ENCODE assay signal across 1 cellular context in the genomic region with DNA sequence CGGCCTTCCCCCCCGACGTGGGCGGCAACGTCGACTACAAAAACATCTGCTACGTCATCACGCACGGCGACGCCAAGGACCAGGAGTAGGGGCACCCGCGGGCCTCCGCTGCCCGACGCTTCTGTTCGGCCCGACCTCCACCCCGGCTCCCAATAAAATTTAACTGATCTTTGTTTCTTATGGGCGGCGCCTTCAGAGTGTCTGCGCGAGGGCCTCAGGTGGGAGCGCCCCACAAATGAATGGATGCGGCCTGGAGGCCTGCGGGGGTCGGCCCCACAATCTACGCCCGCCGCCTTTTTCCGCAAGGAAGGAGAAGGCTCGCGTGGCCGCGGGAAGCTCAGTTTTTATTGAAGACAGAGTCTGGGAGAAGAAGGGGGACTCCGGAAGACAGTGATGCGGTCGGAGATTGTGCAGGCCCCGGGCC.
TF ChIP-seq lines count a peak whose summit lies in the region.

No MANE protein-coding gene starts in this region.

TF ChIP-seq in HEK293, 187 proteins besides CTCF, POLR2A, EP300 and RAD21 (continued from another document and continues in another):
- no peak for TF ChIP-seq ZNF513 (tag by site-specific recombination; IDR thresholded peaks at IDR 0.05)
- TF ChIP-seq ZNF623 (tag by site-specific recombination; IDR thresholded peaks at IDR 0.05) = peak; percentile 2; the same call in 1 of the 2 replicates
- no peak for TF ChIP-seq ZNF133 (tag by site-specific recombination; IDR thresholded peaks at IDR 0.05)
- TF ChIP-seq ZIC2 (tag by site-specific recombination; IDR thresholded peaks at IDR 0.05) = no peak
- peak; percentile 50; the same call in 1 of the 2 replicates for TF ChIP-seq ZNF391 (tag by site-specific recombination; IDR thresholded peaks at IDR 0.05; ENCODE audit: borderline replicate concordance, low read depth)
- no peak for TF ChIP-seq GLI2 (tag by site-specific recombination; IDR thresholded peaks at IDR 0.05; ENCODE audit: borderline replicate concordance, low read depth)
- no peak for TF ChIP-seq ZNF223 (tag by site-specific recombination; IDR thresholded peaks at IDR 0.05)
- TF ChIP-seq ZNF747 (tag by site-specific recombination; IDR thresholded peaks at IDR 0.05) = no peak
- TF ChIP-seq, protein P1, sequence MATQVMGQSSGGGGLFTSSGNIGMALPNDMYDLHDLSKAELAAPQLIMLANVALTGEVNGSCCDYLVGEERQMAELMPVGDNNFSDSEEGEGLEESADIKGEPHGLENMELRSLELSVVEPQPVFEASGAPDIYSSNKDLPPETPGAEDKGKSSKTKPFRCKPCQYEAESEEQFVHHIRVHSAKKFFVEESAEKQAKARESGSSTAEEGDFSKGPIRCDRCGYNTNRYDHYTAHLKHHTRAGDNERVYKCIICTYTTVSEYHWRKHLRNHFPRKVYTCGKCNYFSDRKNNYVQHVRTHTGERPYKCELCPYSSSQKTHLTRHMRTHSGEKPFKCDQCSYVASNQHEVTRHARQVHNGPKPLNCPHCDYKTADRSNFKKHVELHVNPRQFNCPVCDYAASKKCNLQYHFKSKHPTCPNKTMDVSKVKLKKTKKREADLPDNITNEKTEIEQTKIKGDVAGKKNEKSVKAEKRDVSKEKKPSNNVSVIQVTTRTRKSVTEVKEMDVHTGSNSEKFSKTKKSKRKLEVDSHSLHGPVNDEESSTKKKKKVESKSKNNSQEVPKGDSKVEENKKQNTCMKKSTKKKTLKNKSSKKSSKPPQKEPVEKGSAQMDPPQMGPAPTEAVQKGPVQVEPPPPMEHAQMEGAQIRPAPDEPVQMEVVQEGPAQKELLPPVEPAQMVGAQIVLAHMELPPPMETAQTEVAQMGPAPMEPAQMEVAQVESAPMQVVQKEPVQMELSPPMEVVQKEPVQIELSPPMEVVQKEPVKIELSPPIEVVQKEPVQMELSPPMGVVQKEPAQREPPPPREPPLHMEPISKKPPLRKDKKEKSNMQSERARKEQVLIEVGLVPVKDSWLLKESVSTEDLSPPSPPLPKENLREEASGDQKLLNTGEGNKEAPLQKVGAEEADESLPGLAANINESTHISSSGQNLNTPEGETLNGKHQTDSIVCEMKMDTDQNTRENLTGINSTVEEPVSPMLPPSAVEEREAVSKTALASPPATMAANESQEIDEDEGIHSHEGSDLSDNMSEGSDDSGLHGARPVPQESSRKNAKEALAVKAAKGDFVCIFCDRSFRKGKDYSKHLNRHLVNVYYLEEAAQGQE (tag by site-specific recombination; IDR thresholded peaks at IDR 0.05) = no peak
- TF ChIP-seq GLI4 (tag by site-specific recombination; IDR thresholded peaks at IDR 0.05) = no peak
- no peak for TF ChIP-seq ZNF529 (tag by site-specific recombination; IDR thresholded peaks at IDR 0.05; ENCODE audit: insufficient replicate concordance)
- TF ChIP-seq PATZ1 (tag by site-specific recombination; IDR thresholded peaks at IDR 0.05) = 0 out of 2 replicates have a peak, but pooled peaks have one; percentile 38
- TF ChIP-seq ZSCAN5A (tag by site-specific recombination; IDR thresholded peaks at IDR 0.05) = no peak
- TF ChIP-seq HOXC10 (CRISPR knock-in tag; IDR thresholded peaks at IDR 0.05) = no peak; the same call in 1 of the 2 replicates
- TF ChIP-seq ZNF184 (tag by site-specific recombination; IDR thresholded peaks at IDR 0.05) = peak; percentile 54; the same call in 1 of the 2 replicates
- TF ChIP-seq ZNF114 (tag by site-specific recombination; IDR thresholded peaks at IDR 0.05) = no peak
- TF ChIP-seq TCF7L2 (IDR thresholded peaks at IDR 0.05; ENCODE audit: borderline replicate concordance, low read depth, low read length) = no peak
- no peak for TF ChIP-seq ZFP69B (tag by site-specific recombination; IDR thresholded peaks at IDR 0.05)
- no peak for TF ChIP-seq ZNF664 (tag by site-specific recombination; IDR thresholded peaks at IDR 0.05)
- no peak for TF ChIP-seq ZSCAN16 (tag by site-specific recombination; IDR thresholded peaks at IDR 0.05)
- peak; percentile 90 for TF ChIP-seq ZXDB (tag by site-specific recombination; IDR thresholded peaks at IDR 0.05)
- no peak for TF ChIP-seq KLF17 (tag by site-specific recombination; IDR thresholded peaks at IDR 0.05)
- TF ChIP-seq, protein P2, sequence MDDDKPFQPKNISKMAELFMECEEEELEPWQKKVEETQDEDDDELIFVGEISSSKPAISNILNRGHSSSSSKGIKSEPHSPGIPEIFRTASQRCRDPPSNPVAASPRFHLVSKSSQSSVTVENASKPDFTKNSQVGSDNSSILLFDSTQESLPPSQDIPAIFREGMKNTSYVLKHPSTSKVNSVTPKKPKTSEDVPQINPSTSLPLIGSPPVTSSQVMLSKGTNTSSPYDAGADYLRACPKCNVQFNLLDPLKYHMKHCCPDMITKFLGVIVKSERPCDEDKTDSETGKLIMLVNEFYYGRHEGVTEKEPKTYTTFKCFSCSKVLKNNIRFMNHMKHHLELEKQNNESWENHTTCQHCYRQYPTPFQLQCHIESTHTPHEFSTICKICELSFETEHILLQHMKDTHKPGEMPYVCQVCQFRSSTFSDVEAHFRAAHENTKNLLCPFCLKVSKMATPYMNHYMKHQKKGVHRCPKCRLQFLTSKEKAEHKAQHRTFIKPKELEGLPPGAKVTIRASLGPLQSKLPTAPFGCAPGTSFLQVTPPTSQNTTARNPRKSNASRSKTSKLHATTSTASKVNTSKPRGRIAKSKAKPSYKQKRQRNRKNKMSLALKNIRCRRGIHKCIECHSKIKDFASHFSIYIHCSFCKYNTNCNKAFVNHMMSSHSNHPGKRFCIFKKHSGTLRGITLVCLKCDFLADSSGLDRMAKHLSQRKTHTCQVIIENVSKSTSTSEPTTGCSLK (tag by site-specific recombination; IDR thresholded peaks at IDR 0.05) = no peak
- TF ChIP-seq MZF1 (tag by site-specific recombination; IDR thresholded peaks at IDR 0.05; ENCODE audit: borderline replicate concordance) = peak; percentile 66
- TF ChIP-seq ZNF621 (tag by site-specific recombination; IDR thresholded peaks at IDR 0.05) = no peak
- TF ChIP-seq ATF2 (tag by site-specific recombination; IDR thresholded peaks at IDR 0.05; ENCODE audit: low read depth) = peak; percentile 93
- TF ChIP-seq ZNF341 (tag by site-specific recombination; IDR thresholded peaks at IDR 0.05; ENCODE audit: low read depth) = peak; percentile 76
- TF ChIP-seq, protein P3, sequence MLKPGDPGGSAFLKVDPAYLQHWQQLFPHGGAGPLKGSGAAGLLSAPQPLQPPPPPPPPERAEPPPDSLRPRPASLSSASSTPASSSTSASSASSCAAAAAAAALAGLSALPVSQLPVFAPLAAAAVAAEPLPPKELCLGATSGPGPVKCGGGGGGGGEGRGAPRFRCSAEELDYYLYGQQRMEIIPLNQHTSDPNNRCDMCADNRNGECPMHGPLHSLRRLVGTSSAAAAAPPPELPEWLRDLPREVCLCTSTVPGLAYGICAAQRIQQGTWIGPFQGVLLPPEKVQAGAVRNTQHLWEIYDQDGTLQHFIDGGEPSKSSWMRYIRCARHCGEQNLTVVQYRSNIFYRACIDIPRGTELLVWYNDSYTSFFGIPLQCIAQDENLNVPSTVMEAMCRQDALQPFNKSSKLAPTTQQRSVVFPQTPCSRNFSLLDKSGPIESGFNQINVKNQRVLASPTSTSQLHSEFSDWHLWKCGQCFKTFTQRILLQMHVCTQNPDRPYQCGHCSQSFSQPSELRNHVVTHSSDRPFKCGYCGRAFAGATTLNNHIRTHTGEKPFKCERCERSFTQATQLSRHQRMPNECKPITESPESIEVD (tag by site-specific recombination; IDR thresholded peaks at IDR 0.05) = no peak
- peak; percentile 57; the same call in 1 of the 2 replicates for TF ChIP-seq WT1 (tag by site-specific recombination; IDR thresholded peaks at IDR 0.05)
- TF ChIP-seq ZNF2 (tag by site-specific recombination; IDR thresholded peaks at IDR 0.05) = peak; percentile 30
- no peak for TF ChIP-seq BCL11B (tag by site-specific recombination; IDR thresholded peaks at IDR 0.05; ENCODE audit: low read depth)
- TF ChIP-seq ZBTB11 (tag by site-specific recombination; conservative IDR thresholded peaks at IDR 0.05; ENCODE audit: low read depth) = 0 out of 2 replicates have a peak, but pooled peaks have one; percentile 24
- TF ChIP-seq ZNF324 (tag by site-specific recombination; IDR thresholded peaks at IDR 0.05) = peak; percentile 73; the same call in 1 of the 2 replicates
- TF ChIP-seq OSR2 (tag by site-specific recombination; IDR thresholded peaks at IDR 0.05) = peak; percentile 87
- no peak for TF ChIP-seq ZNF10 (tag by site-specific recombination; IDR thresholded peaks at IDR 0.05)
- no peak for TF ChIP-seq ZBTB1 (tag by site-specific recombination; IDR thresholded peaks at IDR 0.05)
- no peak for TF ChIP-seq SETDB1 (IDR thresholded peaks at IDR 0.05; ENCODE audit: insufficient read length, low read length)
- no peak for TF ChIP-seq ZNF16 (tag by site-specific recombination; IDR thresholded peaks at IDR 0.05; ENCODE audit: low read depth)
- TF ChIP-seq ZNF426 (tag by site-specific recombination; IDR thresholded peaks at IDR 0.05) = no peak
- no peak for TF ChIP-seq ZNF785 (tag by site-specific recombination; IDR thresholded peaks at IDR 0.05)
- TF ChIP-seq ZNF146 (tag by site-specific recombination; IDR thresholded peaks at IDR 0.05) = no peak
- peak; percentile 54; the same call in 1 of the 2 replicates for TF ChIP-seq ZNF24 (tag by site-specific recombination; IDR thresholded peaks at IDR 0.05)
- TF ChIP-seq ZNF335 (tag by site-specific recombination; conservative IDR thresholded peaks at IDR 0.05) = peak; percentile 95
